Comparison of ENCODE assay signal across 8 cellular contexts in the genomic region with DNA sequence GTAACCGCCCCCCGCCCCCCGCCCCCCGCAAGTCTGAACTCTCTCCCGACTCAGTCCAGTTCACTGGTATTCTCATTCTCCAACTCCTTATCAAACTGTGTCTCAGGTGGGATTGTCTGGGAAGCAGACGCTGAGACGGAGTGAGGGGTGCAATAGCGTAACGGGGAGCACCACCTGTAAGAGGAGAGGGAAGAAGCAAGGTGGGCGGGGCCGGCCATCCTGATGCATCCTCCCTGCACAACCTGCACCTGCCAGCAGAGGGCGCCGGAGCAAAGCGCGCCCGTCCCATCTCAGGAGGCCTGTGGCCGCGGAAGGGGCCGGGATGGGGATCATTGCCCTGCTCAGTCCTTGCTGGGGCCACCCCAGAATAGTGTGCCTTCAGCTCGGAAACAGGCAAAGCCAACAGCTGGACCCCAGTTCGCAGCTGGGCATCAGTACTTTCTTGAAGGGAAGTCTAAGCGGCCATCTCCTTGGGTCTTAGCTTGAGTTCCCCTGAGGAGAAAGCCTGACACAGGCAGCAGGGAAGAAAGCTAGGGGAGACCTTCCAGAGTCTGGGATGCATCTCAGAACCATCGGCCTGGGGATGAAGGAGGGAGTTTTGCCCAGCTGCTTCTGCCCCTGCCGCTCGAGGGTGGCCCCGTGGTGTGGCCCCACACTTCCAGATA.
DNase-seq lines count a peak whose midpoint lies in the region; ATAC-seq and TF ChIP-seq lines count a peak whose summit lies in the region.

No MANE protein-coding gene starts in this region.

- TF ChIP-seq CTCF in GM10266 (IDR thresholded peaks at IDR 0.05; ENCODE audit: control insufficient read depth, insufficient read depth, low read depth, missing control alignments) (peak; percentile 97), fibroblast of pulmonary artery (IDR thresholded peaks at IDR 0.05; ENCODE audit: low read length, missing control alignments) (peak; percentile 78), ovary (IDR thresholded peaks at IDR 0.05) (peak in 2 of 3 donors; percentile 17 to 22)

- no peak overlapping the region for H3K4me3 ChIP-seq in fibroblast of pulmonary artery (replicated peaks; ENCODE audit: low read depth, low read length)
- H3K4me3 ChIP-seq in ovary = no peak overlapping the region

- WGBS in ovary, 3 donors = 69 to 72% (median 70%) methylated on average over 26 of the region's 26 CpGs

- no peaks in the 10 kb centered on the region for H3K9me3 ChIP-seq in ovary

- H3K27ac ChIP-seq in ovary = no peak overlapping the region

- H3K36me3 ChIP-seq in ovary = no peaks in the 10 kb centered on the region

- TF ChIP-seq POLR2A in ovary (IDR thresholded peaks at IDR 0.05) = no peak

- TF ChIP-seq EP300 in ovary (IDR thresholded peaks at IDR 0.05) = no peak

- ATAC-seq in HG02763 (IDR thresholded peaks at IDR 0.05; ENCODE audit: unreplicated experiment) = peak; percentile 45
- ATAC-seq in HG02571 (IDR thresholded peaks at IDR 0.05; ENCODE audit: unreplicated experiment) = no peak

- intact Hi-C loops in ovary (cut with DNase I) = loop anchor here in 2 of 4 donors (10.0 kb wide), 1 partner anchor 732 kb away; the partner anchor contains the start of gene INHBB (in 2 of the 2)

- H3K27me3 ChIP-seq in ovary = no peaks in the 10 kb centered on the region

- DNase-seq in GM10266 (ENCODE audit: extremely low spot score) (peak; percentile 73), NOMO-1 treated with DMSO at 0.1 percent for 48 hours (lab: John Stamatoyannopoulos, UW; ENCODE audit: unreplicated experiment) (peak; percentile 46), activated T-cell treated with anti-CD3 and anti-CD28 coated beads for 24 hours (ENCODE audit: low read depth) (peak; percentile 58), fibroblast of pulmonary artery (ENCODE audit: low read depth) (peak; percentile 46), ovary (peak in 3 of 5 donors; percentile 45 to 73 (median 49)), hippocampal formation (lab: John Stamatoyannopoulos, UW) (no peak)

- H3K4me1 ChIP-seq in ovary (ENCODE audit: insufficient read depth) = no peaks in the 10 kb centered on the region

Comparison
In these comparisons a context has a peak if more than half of its experiments do, and no peak if none do; other contexts are left out.
1. DNase-seq: peak in GM10266 (single experiment), NOMO-1 treated with DMSO at 0.1 percent for 48 hours (single experiment), activated T-cell treated with anti-CD3 and anti-CD28 coated beads for 24 hours (single experiment), fibroblast of pulmonary artery (single experiment) and ovary (3 of 5); none in hippocampal formation (0 of 2).
2. CTCF ChIP-seq: peak in every context shown above with its lines; median percentile 97 in GM10266; 78 in fibroblast of pulmonary artery; 20 in ovary.